Comparison of ENCODE assay signal across 24 cellular contexts in the genomic region with DNA sequence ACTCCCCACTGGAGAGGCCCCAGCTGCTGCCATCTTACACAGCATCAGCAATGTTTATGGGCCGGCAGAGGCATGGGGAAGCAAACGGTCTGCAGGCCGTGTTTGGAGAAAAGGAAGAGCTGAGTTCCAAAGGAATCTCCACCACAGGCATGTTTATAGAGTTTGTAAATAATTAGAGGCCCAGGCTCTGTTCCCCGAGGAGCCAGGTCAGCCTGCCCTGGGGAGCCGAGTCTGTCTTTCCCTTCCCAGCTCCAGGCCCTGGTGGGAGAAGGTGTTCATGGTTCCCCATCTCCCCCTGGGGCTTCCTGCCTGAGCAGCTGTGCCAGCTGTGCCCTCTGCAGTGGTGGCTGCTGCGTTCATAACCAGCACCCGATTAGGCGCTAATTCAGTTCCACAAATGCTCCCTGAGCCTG.
DNase-seq lines count a peak whose midpoint lies in the region; ATAC-seq, FAIRE-seq and TF ChIP-seq lines count a peak whose summit lies in the region.
"Had no signal": no experiment of that assay in that cellular context is flagged by ENCODE, and none has a peak within 500 bp of the region (broad histone marks: within the 10 kb centered on the region; RNA-seq: fewer than 3 reads in every experiment).

No MANE protein-coding gene starts in this region.

- peaks cover 6 to 28% (median 16%) of the 10 kb centered on the region in 9 donors for H3K4me1 ChIP-seq in heart right ventricle
- peaks cover 28% of the 10 kb centered on the region for H3K4me1 ChIP-seq in muscle layer of colon (ENCODE audit: insufficient read depth, low read length)
- peaks cover 41% of the 10 kb centered on the region for H3K4me1 ChIP-seq in vagina
- no peaks in the 10 kb centered on the region for H3K4me1 ChIP-seq in small intestine (ENCODE audit: control insufficient read depth in 2 of 2, insufficient read depth in 1 of 2, low read depth in 1 of 2, low read length in 1 of 2)

- FAIRE-seq in small intestine (lab: Jason Lieb, UNC): no peak
- FAIRE-seq: A204.1 had no signal

- no peaks in the 10 kb centered on the region for H3K9me3 ChIP-seq in heart right ventricle
- H3K9me3 ChIP-seq in muscle layer of colon (ENCODE audit: low read length): no peaks in the 10 kb centered on the region
- no peaks in the 10 kb centered on the region for H3K9me3 ChIP-seq in vagina
- no peaks in the 10 kb centered on the region for H3K9me3 ChIP-seq in small intestine (ENCODE audit: control insufficient read depth, low read depth)
- H3K9me3 ChIP-seq: body of pancreas, neutrophil had no signal

- intact Hi-C loops in Right ventricle myocardium inferior (cut with DNase I): no loop called here
- intact Hi-C loops in heart right ventricle (cut with DNase I): no loop called here
- intact Hi-C loops in vagina (cut with DNase I): no loop called here

- WGBS in heart right ventricle, 2 donors: 87 to 93% methylated on average over 8 of the region's 8 CpGs
- 61 to 74% (median 68%) methylated on average over 8 of the region's 8 CpGs for WGBS in small intestine, 3 donors

- TF ChIP-seq POLR2A in vagina (IDR thresholded peaks at IDR 0.05): no peak

- peak; percentile 40 for DNase-seq in Right ventricle myocardium inferior (ENCODE audit: missing footprints)
- no peak for DNase-seq in heart right ventricle
- DNase-seq in fibroblast of gingiva (ENCODE audit: low read depth): peak; percentile 15
- DNase-seq in vagina (ENCODE audit: extremely low spot score in 2 of 2): no peak
- no peak for DNase-seq in small intestine
- DNase-seq in NCI-H1694 (lab: John Stamatoyannopoulos, UW): no peak
- DNase-seq: activated CD4-positive, alpha-beta T cell treated with anti-CD3 and anti-CD28 coated beads for 48 hours; activated T-cell treated with anti-CD3 and anti-CD28 coated beads, Interleukin-2, amount 50 U/mL, for 48 hours; body of pancreas; CD8-positive, alpha-beta memory T cell; DMS 273 treated with DMSO at 0.1 percent for 48 hours; H9; KBM-7; MM.1S; NCI-H1417; OCI-M1; stimulated activated naive CD8-positive, alpha-beta T cell treated with anti-CD3 and anti-CD28 coated beads, Interleukin-15, Interleukin-2, amounts not matched to agents 100 U/mL and 50 U/mL, for 24 hours; T-helper 9 cell; WERI-Rb-1 had no signal

- ATAC-seq in Right ventricle myocardium inferior (no peak), heart right ventricle (no peak), GM21619 (IDR thresholded peaks at IDR 0.05; ENCODE audit: unreplicated experiment) (no peak)
- ATAC-seq: body of pancreas; stimulated activated naive CD8-positive, alpha-beta T cell treated with anti-CD3 and anti-CD28 coated beads, Interleukin-15, Interleukin-2, amounts not matched to agents 100 U/mL and 50 U/mL, for 24 hours had no signal

- no peak overlapping the region for H3K9ac ChIP-seq in muscle layer of colon (ENCODE audit: low read length)

- H3K27me3 ChIP-seq in heart right ventricle: no peaks in the 10 kb centered on the region
- H3K27me3 ChIP-seq in muscle layer of colon (ENCODE audit: control insufficient read depth in 1 of 2, insufficient read depth in 2 of 2, low read length in 2 of 2): no peaks in the 10 kb centered on the region
- H3K27me3 ChIP-seq in vagina: no peaks in the 10 kb centered on the region
- no peaks in the 10 kb centered on the region for H3K27me3 ChIP-seq in small intestine (ENCODE audit: control insufficient read depth in 2 of 2, insufficient read depth in 2 of 2, low read length in 2 of 2)
- H3K27me3 ChIP-seq: body of pancreas, neutrophil had no signal

- TF ChIP-seq CTCF in heart right ventricle (IDR thresholded peaks at IDR 0.05) (no peak), vagina (IDR thresholded peaks at IDR 0.05) (no peak)

- H3K27ac ChIP-seq in heart right ventricle (no peak overlapping the region), muscle layer of colon (ENCODE audit: low read depth, low read length) (peak overlapping the region; percentile 71), vagina (peak overlapping the region; percentile 80), small intestine (ENCODE audit: low read depth in 1 of 2, low read length in 1 of 2) (peak overlapping the region in 1 of 2 donors; percentile 59)
- H3K27ac ChIP-seq: body of pancreas, neutrophil, WERI-Rb-1 had no signal

- no peaks in the 10 kb centered on the region for H3K36me3 ChIP-seq in heart right ventricle
- no peaks in the 10 kb centered on the region for H3K36me3 ChIP-seq in muscle layer of colon (ENCODE audit: insufficient read depth, low read length)
- no peaks in the 10 kb centered on the region for H3K36me3 ChIP-seq in vagina
- no peaks in the 10 kb centered on the region for H3K36me3 ChIP-seq in small intestine (ENCODE audit: control insufficient read depth in 2 of 2, insufficient read depth in 2 of 2, low read length in 2 of 2)
- H3K36me3 ChIP-seq: neutrophil had no signal

- no peak overlapping the region for H3K4me3 ChIP-seq in heart right ventricle
- no peak overlapping the region for H3K4me3 ChIP-seq in muscle layer of colon (ENCODE audit: low read depth in 1 of 2, low read length in 2 of 2)
- no peak overlapping the region for H3K4me3 ChIP-seq in vagina
- no peak overlapping the region for H3K4me3 ChIP-seq in small intestine (ENCODE audit: low read depth in 1 of 2, low read length in 2 of 2)
- H3K4me3 ChIP-seq: body of pancreas, lung had no signal

Comparison
In these comparisons a context has a peak if more than half of its experiments do, and no peak if none do; other contexts are left out.
1. DNase-seq: peak in Right ventricle myocardium inferior (single experiment) and fibroblast of gingiva (single experiment); none in heart right ventricle (0 of 2), vagina (0 of 2), small intestine (single experiment) and NCI-H1694 (single experiment).
2. H3K27ac ChIP-seq: peak in muscle layer of colon (single experiment) and vagina (single experiment); none in heart right ventricle (0 of 10).